14 cellular contexts compared by ENCODE assay signal in genomic region chr2:214995926-214996670, GRCh38.
DNase-seq lines count a peak whose midpoint lies in the region; ATAC-seq and TF ChIP-seq lines count a peak whose summit lies in the region.
"Had no signal": no experiment of that assay in that cellular context is flagged by ENCODE, and none has a peak within 500 bp of the region (broad histone marks: within the 10 kb centered on the region; RNA-seq: fewer than 3 reads in every experiment).

No MANE protein-coding gene starts in this region.

- H3K4me1 ChIP-seq in upper lobe of left lung = no peaks in the 10 kb centered on the region
- H3K4me1 ChIP-seq in CD8-positive, alpha-beta memory T cell (ENCODE audit: insufficient read depth, low read length) = no peaks in the 10 kb centered on the region
- H3K4me1 ChIP-seq: uterus had no signal

- H3K4me3 Mint-ChIP-seq in CD8-positive, alpha-beta memory T cell = no peak overlapping the region
- H3K4me3 Mint-ChIP-seq: activated naive CD4-positive, alpha-beta T cell treated with anti-CD3 and anti-CD28 coated beads for 36 hours had no signal

- TF ChIP-seq POLR2A in upper lobe of left lung (IDR thresholded peaks at IDR 0.05) = no peak

- CTCF ChIA-PET in CD8-positive, alpha-beta memory T cell (lab: Charles Lee) = no interaction called here

- DNase-seq in germinal center (ENCODE audit: low spot score) (peak; percentile 10), upper lobe of left lung (no peak), SK-N-DZ (ENCODE audit: low spot score) (no peak), SHP77 treated with DMSO at 0.1 percent for 48 hours (lab: John Stamatoyannopoulos, UW) (no peak)
- DNase-seq in CD8-positive, alpha-beta memory T cell = no peak
- DNase-seq: activated CD4-positive, alpha-beta T cell treated with anti-CD3 and anti-CD28 coated beads, Interleukin-2, amount 50 U/mL, for 1 hour; activated naive CD4-positive, alpha-beta T cell treated with anti-CD3 and anti-CD28 coated beads for 36 hours; central memory CD4-positive, alpha-beta T cell; NCI-H1417; right cardiac atrium; uterus had no signal

- no peak for TF ChIP-seq CTCF in upper lobe of left lung (IDR thresholded peaks at IDR 0.05)

- H3K9me3 ChIP-seq in upper lobe of left lung = no peaks in the 10 kb centered on the region
- no peaks in the 10 kb centered on the region for H3K9me3 ChIP-seq in CD8-positive, alpha-beta memory T cell (ENCODE audit: low read length)
- H3K9me3 ChIP-seq: uterus had no signal

- WGBS in upper lobe of left lung, 2 donors = 89 to 90% methylated on average over 4 of the region's 4 CpGs

- H3K27me3 Mint-ChIP-seq in CD8-positive, alpha-beta memory T cell = peaks cover 0 to 2% of the 10 kb centered on the region in 2 donors

- no peaks in the 10 kb centered on the region for H3K36me3 Mint-ChIP-seq in CD8-positive, alpha-beta memory T cell

- H3K27me3 ChIP-seq in upper lobe of left lung = no peaks in the 10 kb centered on the region
- H3K27me3 ChIP-seq in CD8-positive, alpha-beta memory T cell (ENCODE audit: insufficient read depth, low read length, poor library complexity, severe bottlenecking) = no peaks in the 10 kb centered on the region
- H3K27me3 ChIP-seq: uterus had no signal

- no peaks in the 10 kb centered on the region for H3K36me3 ChIP-seq in upper lobe of left lung
- no peaks in the 10 kb centered on the region for H3K36me3 ChIP-seq in CD8-positive, alpha-beta memory T cell (ENCODE audit: insufficient read depth, low read length)
- H3K36me3 ChIP-seq: uterus had no signal

- no peaks in the 10 kb centered on the region for H3K9me3 Mint-ChIP-seq in CD8-positive, alpha-beta memory T cell
- H3K9me3 Mint-ChIP-seq: activated naive CD4-positive, alpha-beta T cell treated with anti-CD3 and anti-CD28 coated beads for 36 hours had no signal

- POLR2A ChIA-PET in CD8-positive, alpha-beta memory T cell (lab: Charles Lee) = no interaction called here

- no peaks in the 10 kb centered on the region for H3K4me1 Mint-ChIP-seq in CD8-positive, alpha-beta memory T cell

- H3K27ac Mint-ChIP-seq in CD8-positive, alpha-beta memory T cell = no peak overlapping the region
- H3K27ac Mint-ChIP-seq: activated naive CD4-positive, alpha-beta T cell treated with anti-CD3 and anti-CD28 coated beads for 36 hours had no signal

- no peak overlapping the region for H3K4me3 ChIP-seq in upper lobe of left lung
- H3K4me3 ChIP-seq in CD8-positive, alpha-beta memory T cell (ENCODE audit: low read length) = no peak overlapping the region
- H3K4me3 ChIP-seq: uterus had no signal

- no peak for TF ChIP-seq EP300 in upper lobe of left lung (IDR thresholded peaks at IDR 0.05)

- no peak overlapping the region for H3K27ac ChIP-seq in upper lobe of left lung
- no peak overlapping the region for H3K27ac ChIP-seq in CD8-positive, alpha-beta memory T cell (ENCODE audit: low read depth, low read length)
- H3K27ac ChIP-seq: uterus had no signal

- ATAC-seq in GM18909 (IDR thresholded peaks at IDR 0.05; ENCODE audit: poor library complexity, unreplicated experiment) (peak; percentile 92), GM21576 (IDR thresholded peaks at IDR 0.05; ENCODE audit: unreplicated experiment) (peak; percentile 95), HG03064 (IDR thresholded peaks at IDR 0.05; ENCODE audit: low read depth, unreplicated experiment) (peak; percentile 95), upper lobe of left lung (ENCODE audit: low FRiP score in 2 of 2) (no peak)
- ATAC-seq: right cardiac atrium had no signal

Comparison
In these comparisons a context has a peak if more than half of its experiments do, and no peak if none do; other contexts are left out.
1. ATAC-seq: peak in GM18909 (single experiment), GM21576 (single experiment) and HG03064 (single experiment); none in upper lobe of left lung (0 of 2).